ENCODE assay signal across 19 cellular contexts in genomic region chr1:163412216-163412615, GRCh38.
DNase-seq lines count a peak whose midpoint lies in the region; ATAC-seq and TF ChIP-seq lines count a peak whose summit lies in the region.
"Had no signal": no experiment of that assay in that cellular context is flagged by ENCODE, and none has a peak within 500 bp of the region (broad histone marks: within the 10 kb centered on the region; RNA-seq: fewer than 3 reads in every experiment).

No MANE protein-coding gene starts in this region.

- H3K27me3 Mint-ChIP-seq in neural progenitor cell (ENCODE audit: insufficient read depth, low read depth), result peaks cover 11% of the 10 kb centered on the region

- H3K27ac ChIP-seq in PC-3 (ENCODE audit: low read length) (no peak overlapping the region), neural progenitor cell (no peak overlapping the region), smooth muscle cell (ENCODE audit: low read depth) (no peak overlapping the region)
- H3K27ac ChIP-seq: A549, HL-60 had no signal

- no peaks in the 10 kb centered on the region for H3K9me3 ChIP-seq in PC-3 (ENCODE audit: low read length)
- no peaks in the 10 kb centered on the region for H3K9me3 ChIP-seq in neural progenitor cell (ENCODE audit: low read depth)
- no peaks in the 10 kb centered on the region for H3K9me3 ChIP-seq in smooth muscle cell (replicated peaks; ENCODE audit: low read depth)
- H3K9me3 ChIP-seq: A549 had no signal

- H3K36me3 ChIP-seq in PC-3 (ENCODE audit: low read depth, low read length), result no peaks in the 10 kb centered on the region
- no peaks in the 10 kb centered on the region for H3K36me3 ChIP-seq in neural progenitor cell
- no peaks in the 10 kb centered on the region for H3K36me3 ChIP-seq in smooth muscle cell (ENCODE audit: low read depth)

- intact Hi-C loops in PC-3 (cut with micrococcal nuclease), result no loop called here

- H3K4me1 Mint-ChIP-seq in neural progenitor cell, result peaks cover 13% of the 10 kb centered on the region

- H3K9ac ChIP-seq in PC-3 (ENCODE audit: low read length) (no peak overlapping the region), neural progenitor cell (no peak overlapping the region), smooth muscle cell (ENCODE audit: low read depth) (no peak overlapping the region)

- no peaks in the 10 kb centered on the region for H3K9me2 ChIP-seq in PC-3 (replicated peaks; ENCODE audit: low read length)

- CTCF ChIA-PET in PC-3 (lab: Charles Lee), result interaction anchor here (0.6 kb wide), 1 partner anchor 12 kb away, joined by 5 read pairs; no protein-coding TSS in a partner anchor

- no peak overlapping the region for H3K27ac Mint-ChIP-seq in neural progenitor cell
- H3K27ac Mint-ChIP-seq: CD4-positive, alpha-beta T cell; T-helper 17 cell had no signal

- H3F3A ChIP-seq in PC-3 (ENCODE audit: low read length, unreplicated experiment), result no peaks in the 10 kb centered on the region
- H3F3A ChIP-seq in neural progenitor cell (ENCODE audit: low read depth), result no peaks in the 10 kb centered on the region
- no peaks in the 10 kb centered on the region for H3F3A ChIP-seq in smooth muscle cell (ENCODE audit: low read depth)

- POLR2A ChIA-PET in PC-3 (lab: Charles Lee; ENCODE audit: unreplicated experiment), result no interaction called here

- H3K27me3 ChIP-seq in PC-3 (ENCODE audit: low read length) (peaks cover 42% of the 10 kb centered on the region), neural progenitor cell (no peaks in the 10 kb centered on the region), smooth muscle cell (ENCODE audit: low read depth) (no peaks in the 10 kb centered on the region)

- H3K4me2 ChIP-seq in PC-3 (ENCODE audit: low read length), result no peak overlapping the region
- H3K4me2 ChIP-seq in neural progenitor cell, result no peak overlapping the region
- H3K4me2 ChIP-seq in smooth muscle cell, result no peak overlapping the region
- H3K4me2 ChIP-seq: A549 had no signal

- no peaks in the 10 kb centered on the region for H3K36me3 Mint-ChIP-seq in neural progenitor cell

- H3K4me1 ChIP-seq in PC-3 (ENCODE audit: insufficient read depth, low read length) (no peaks in the 10 kb centered on the region), neural progenitor cell (peaks cover 6% of the 10 kb centered on the region), smooth muscle cell (ENCODE audit: low read depth) (no peaks in the 10 kb centered on the region)
- H3K4me1 ChIP-seq: A549 had no signal

- H3K4me3 ChIP-seq in PC-3 (ENCODE audit: low read length), result no peak overlapping the region
- no peak overlapping the region for H3K4me3 ChIP-seq in neural progenitor cell
- H3K4me3 ChIP-seq in smooth muscle cell, result no peak overlapping the region
- H3K4me3 ChIP-seq: A549, K562 had no signal

- no peak overlapping the region for H3K4me3 Mint-ChIP-seq in neural progenitor cell
- H3K4me3 Mint-ChIP-seq: CD4-positive, alpha-beta T cell; T-helper 17 cell had no signal

- no peak overlapping the region for H2AFZ ChIP-seq in PC-3 (ENCODE audit: low read length)
- no peak overlapping the region for H2AFZ ChIP-seq in neural progenitor cell (replicated peaks)
- no peak overlapping the region for H2AFZ ChIP-seq in smooth muscle cell (ENCODE audit: low read depth)

- no TSS peak for BruUV-seq in PC-3 (replicated peaks; lab: Mats Ljungman, UMichigan)

- DNase-seq in NCI-H748 (lab: John Stamatoyannopoulos, UW; ENCODE audit: unreplicated experiment), result peak; percentile 33
- no peak for DNase-seq in NCI-H748 treated with DMSO at 0.1 percent for 48 hours (lab: John Stamatoyannopoulos, UW)
- peak; percentile 49 for DNase-seq in NCI-H146 (lab: John Stamatoyannopoulos, UW)
- no peak for DNase-seq in PC-3
- no peak for DNase-seq in neural progenitor cell (ENCODE audit: low spot score)
- DNase-seq in smooth muscle cell (lab: John Stamatoyannopoulos, UW; ENCODE audit: unreplicated experiment), result no peak
- DNase-seq: AML-193; CD4-positive, alpha-beta T cell; DMS79 treated with DMSO at 0.1 percent for 48 hours; NCI-H2081; NCI-H226; NK-92 treated with Interleukin-12 subunit alpha and Interleukin-12 subunit beta, amount 100 ng/mL, for 24 hours; T-helper 17 cell had no signal

- ATAC-seq in PC-3, result no peak
- ATAC-seq in HG03045 (IDR thresholded peaks at IDR 0.05; ENCODE audit: unreplicated experiment), result no peak
- no peak for ATAC-seq in HG03139 (IDR thresholded peaks at IDR 0.05; ENCODE audit: unreplicated experiment)
- ATAC-seq: A549, K562, Right ventricle myocardium inferior, T-helper 17 cell had no signal

- TF ChIP-seq CTCF in PC-3 (conservative IDR thresholded peaks at IDR 0.05; ENCODE audit: low read depth, low read length), result 0 out of 2 replicates have a peak, but pooled peaks have one; percentile 10
- TF ChIP-seq CTCF in neural progenitor cell (IDR thresholded peaks at IDR 0.05), result peak; percentile 46
- no peak for TF ChIP-seq CTCF in smooth muscle cell (IDR thresholded peaks at IDR 0.05; ENCODE audit: borderline replicate concordance, insufficient read depth, poor library complexity, severe bottlenecking)

- H3K79me2 ChIP-seq in PC-3 (ENCODE audit: low read length) (no peaks in the 10 kb centered on the region), neural progenitor cell (ENCODE audit: low read depth) (no peaks in the 10 kb centered on the region), smooth muscle cell (ENCODE audit: low read depth) (no peaks in the 10 kb centered on the region)

- H3K9me3 Mint-ChIP-seq in neural progenitor cell, result no peaks in the 10 kb centered on the region
- H3K9me3 Mint-ChIP-seq: CD4-positive, alpha-beta T cell had no signal

- 90% methylated on average over 2 of the region's 2 CpGs for WGBS in smooth muscle cell (ENCODE audit: low lambda C conversion rate)

- H4K20me1 ChIP-seq in PC-3 (ENCODE audit: low read length), result no peaks in the 10 kb centered on the region
- no peaks in the 10 kb centered on the region for H4K20me1 ChIP-seq in neural progenitor cell (ENCODE audit: low read depth)
- H4K20me1 ChIP-seq in smooth muscle cell (ENCODE audit: low read depth), result no peaks in the 10 kb centered on the region

Comparison
In these comparisons a context has a peak if more than half of its experiments do, and no peak if none do; other contexts are left out.
1. DNase-seq: peak in NCI-H748 (single experiment) and NCI-H146 (single experiment); none in NCI-H748 treated with DMSO at 0.1 percent for 48 hours (single experiment), PC-3 (single experiment), neural progenitor cell (single experiment) and smooth muscle cell (single experiment).